ENCODE assay signal across 8 cellular contexts in the genomic region with DNA sequence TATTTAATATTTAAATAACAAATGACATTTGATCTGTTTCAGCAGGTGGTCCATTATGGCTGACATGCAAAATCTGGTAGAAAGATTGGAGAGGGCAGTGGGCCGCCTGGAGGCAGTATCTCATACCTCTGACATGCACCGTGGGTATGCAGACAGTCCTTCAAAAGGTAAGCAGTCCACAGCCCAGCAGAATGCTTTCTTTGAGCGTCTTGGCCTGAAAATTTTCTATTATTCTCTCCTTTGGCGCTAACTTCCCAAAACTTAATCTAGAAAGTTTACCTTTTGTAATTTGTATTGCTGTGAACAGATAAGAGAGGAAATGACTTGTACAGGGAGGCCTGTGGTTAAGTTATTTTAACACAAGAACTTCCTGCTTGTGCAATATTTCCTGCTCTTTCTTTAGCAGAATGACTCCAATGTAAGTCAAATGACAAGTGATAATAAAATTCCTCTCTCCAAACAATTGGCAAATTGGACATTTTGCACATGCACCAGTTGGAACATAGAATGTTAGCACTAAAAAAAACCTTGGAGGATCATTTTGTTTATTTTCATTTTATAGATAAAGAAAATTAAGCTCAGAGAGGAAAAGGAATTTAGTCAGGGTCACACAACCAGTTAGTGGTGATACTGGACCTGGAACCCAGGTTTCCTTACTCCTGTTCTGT. TPM values are rescaled to one million over a fixed set of nuclear protein-coding genes. Genes with fewer than 3 reads are reported as not detected.
DNase-seq lines count a peak whose midpoint lies in the region; ATAC-seq and TF ChIP-seq lines count a peak whose summit lies in the region.

No MANE protein-coding gene starts in this region.

- H3K9me3 Mint-ChIP-seq in stimulated activated effector memory CD8-positive, alpha-beta T cell treated with anti-CD3 and anti-CD28 coated beads, Interleukin-12 subunit alpha, Interleukin-12 subunit beta, amount 100 ng/mL, for 72 hours, result no peaks in the 10 kb centered on the region
- no peaks in the 10 kb centered on the region for H3K9me3 Mint-ChIP-seq in mesothelial cell of epicardium

- peak overlapping the region; percentile 59 for H3K4me3 Mint-ChIP-seq in stimulated activated effector memory CD8-positive, alpha-beta T cell treated with anti-CD3 and anti-CD28 coated beads, Interleukin-12 subunit alpha, Interleukin-12 subunit beta, amount 100 ng/mL, for 72 hours
- no peak overlapping the region for H3K4me3 Mint-ChIP-seq in mesothelial cell of epicardium

- peaks cover 86% of the 10 kb centered on the region for H3K4me1 Mint-ChIP-seq in stimulated activated effector memory CD8-positive, alpha-beta T cell treated with anti-CD3 and anti-CD28 coated beads, Interleukin-12 subunit alpha, Interleukin-12 subunit beta, amount 100 ng/mL, for 72 hours
- peaks cover 26% of the 10 kb centered on the region for H3K4me1 Mint-ChIP-seq in mesothelial cell of epicardium

- ATAC-seq in Right ventricle myocardium superior (ENCODE audit: poor library complexity) (peak; percentile 73), HG03095 (IDR thresholded peaks at IDR 0.05; ENCODE audit: unreplicated experiment) (no peak)
- peak; percentile 76 for ATAC-seq in stimulated activated effector memory CD8-positive, alpha-beta T cell treated with anti-CD3 and anti-CD28 coated beads, Interleukin-12 subunit alpha, Interleukin-12 subunit beta, amount 100 ng/mL, for 72 hours

- DNase-seq in HS-5 (ENCODE audit: low read depth) (peak; percentile 47), UCSD-AML1 (lab: John Stamatoyannopoulos, UW; ENCODE audit: unreplicated experiment) (peak; percentile 31), Right ventricle myocardium superior (no peak), mesothelial cell of epicardium (ENCODE audit: low spot score in 2 of 2, unreplicated experiment in 2 of 2) (no peak)
- no peak for DNase-seq in stimulated activated effector memory CD8-positive, alpha-beta T cell treated with anti-CD3 and anti-CD28 coated beads, Interleukin-12 subunit alpha, Interleukin-12 subunit beta, amount 100 ng/mL, for 72 hours (ENCODE audit: low spot score in 2 of 2)
- no peak for DNase-seq in stimulated activated naive CD4-positive, alpha-beta T cell treated with Interleukin-2 at 50 U/mL for 16 hours (lab: John Stamatoyannopoulos, UW)

- peak overlapping the region; percentile 61 for H3K27ac Mint-ChIP-seq in stimulated activated effector memory CD8-positive, alpha-beta T cell treated with anti-CD3 and anti-CD28 coated beads, Interleukin-12 subunit alpha, Interleukin-12 subunit beta, amount 100 ng/mL, for 72 hours
- H3K27ac Mint-ChIP-seq in mesothelial cell of epicardium, result no peak overlapping the region

- H3K27me3 Mint-ChIP-seq in mesothelial cell of epicardium (ENCODE audit: low read depth), result no peaks in the 10 kb centered on the region

- peak overlapping the region; percentile 66; the same call in 1 of the 2 replicates for H3K4me3 ChIP-seq in GM08714 (ENCODE audit: low read length)

- intact Hi-C loops in Right ventricle myocardium superior (cut with DNase I), result no loop called here

- H3K36me3 Mint-ChIP-seq in stimulated activated effector memory CD8-positive, alpha-beta T cell treated with anti-CD3 and anti-CD28 coated beads, Interleukin-12 subunit alpha, Interleukin-12 subunit beta, amount 100 ng/mL, for 72 hours, result peaks cover 91% of the 10 kb centered on the region
- H3K36me3 Mint-ChIP-seq in mesothelial cell of epicardium, result peaks cover 21% of the 10 kb centered on the region

- TF ChIP-seq CTCF in mesothelial cell of epicardium (IDR thresholded peaks at IDR 0.05; ENCODE audit: unreplicated experiment), result no peak

RNA-seq across cellular contexts. Expression of a gene that starts 18.9 kb away (rescaled TPM):
- total RNA-seq in Right ventricle myocardium superior (72.6 TPM), mesothelial cell of epicardium (141 to 146 TPM (median 143 TPM) in 3 replicates)

RNA-seq across cellular contexts. Expression of a gene that starts 37.6 kb away (rescaled TPM):
- total RNA-seq in Right ventricle myocardium superior, result 37.7 TPM
- 81.8 to 90.9 TPM (median 85.3 TPM) in 3 replicates for total RNA-seq in mesothelial cell of epicardium

Comparison
In these comparisons a context has a peak if more than half of its experiments do, and no peak if none do; other contexts are left out.
1. DNase-seq: peak in HS-5 (single experiment) and UCSD-AML1 (single experiment); none in Right ventricle myocardium superior (single experiment), stimulated activated effector memory CD8-positive, alpha-beta T cell treated with anti-CD3 and anti-CD28 coated beads, Interleukin-12 subunit alpha, Interleukin-12 subunit beta, amount 100 ng/mL, for 72 hours (0 of 2), stimulated activated naive CD4-positive, alpha-beta T cell treated with Interleukin-2 at 50 U/mL for 16 hours (single experiment) and mesothelial cell of epicardium (0 of 2).